16 cellular contexts compared by ENCODE assay signal in genomic region chr14:62420853-62421252, GRCh38.
DNase-seq lines count a peak whose midpoint lies in the region; ATAC-seq, FAIRE-seq and TF ChIP-seq lines count a peak whose summit lies in the region.
"Had no signal": no experiment of that assay in that cellular context is flagged by ENCODE, and none has a peak within 500 bp of the region (broad histone marks: within the 10 kb centered on the region; RNA-seq: fewer than 3 reads in every experiment).

No MANE protein-coding gene starts in this region.

- H3K4ac ChIP-seq in mesenchymal stem cell (ENCODE audit: low read depth in 1 of 2, low read length in 2 of 2): no peak overlapping the region

- no peaks in the 10 kb centered on the region for H3K36me3 ChIP-seq in RWPE2 (ENCODE audit: low read depth)
- H3K36me3 ChIP-seq in mesenchymal stem cell (ENCODE audit: control insufficient read depth in 1 of 2, insufficient read depth in 2 of 2, low read depth in 1 of 2, low read length in 2 of 2): no peaks in the 10 kb centered on the region
- H3K36me3 ChIP-seq: BE2C, HAP-1 had no signal

- H3K4me3 ChIP-seq in RWPE2 (ENCODE audit: severe bottlenecking) (no peak overlapping the region), mesenchymal stem cell (ENCODE audit: insufficient read depth in 1 of 2, low read depth in 1 of 2, low read length in 2 of 2) (no peak overlapping the region)
- H3K4me3 ChIP-seq: A549, HAP-1 had no signal

- no peak overlapping the region for H4K91ac ChIP-seq in mesenchymal stem cell (ENCODE audit: low read length)

- H3K4me1 ChIP-seq in RWPE2 (ENCODE audit: insufficient read depth, poor library complexity, severe bottlenecking): peaks cover 4% of the 10 kb centered on the region
- no peaks in the 10 kb centered on the region for H3K4me1 ChIP-seq in mesenchymal stem cell (ENCODE audit: control insufficient read depth, insufficient read depth, low read depth, low read length)
- H3K4me1 ChIP-seq: A549, BE2C, HAP-1 had no signal

- H3K79me1 ChIP-seq in mesenchymal stem cell (replicated peaks; ENCODE audit: low read length, poor library complexity, severe bottlenecking): no peaks in the 10 kb centered on the region

- peaks cover 2% of the 10 kb centered on the region for H3K9me3 ChIP-seq in RWPE2 (ENCODE audit: severe bottlenecking)
- H3K9me3 ChIP-seq in mesenchymal stem cell (ENCODE audit: control insufficient read depth, low read length): peaks cover 14% of the 10 kb centered on the region
- H3K9me3 ChIP-seq: A549, BE2C, HAP-1 had no signal

- H3K4me2 ChIP-seq in mesenchymal stem cell (ENCODE audit: low read length, poor library complexity, severe bottlenecking): no peak overlapping the region
- H3K4me2 ChIP-seq: A549 had no signal

- H2BK12ac ChIP-seq in mesenchymal stem cell (ENCODE audit: low read length in 2 of 2): no peak overlapping the region

- no peak for DNase-seq in RWPE2 (ENCODE audit: low spot score)
- peak; percentile 29 for DNase-seq in astrocyte of the hippocampus (ENCODE audit: low read depth, low spot score)
- DNase-seq in mesenchymal stem cell: peak; percentile 4
- DNase-seq in urothelium cell line (ENCODE audit: low spot score): no peak
- no peak for DNase-seq in activated CD4-positive, alpha-beta T cell treated with anti-CD3 and anti-CD28 coated beads, Interleukin-2, amount 50 U/mL, for 4 hours
- DNase-seq in DMS53 treated with DMSO at 0.1 percent for 48 hours (lab: John Stamatoyannopoulos, UW; ENCODE audit: unreplicated experiment): no peak
- DNase-seq: BE2C; CD8-positive, alpha-beta T cell; COR-L47; GF-D8 had no signal

- H3K27me3 ChIP-seq in RWPE2 (ENCODE audit: insufficient read depth, poor library complexity, severe bottlenecking): no peaks in the 10 kb centered on the region
- no peaks in the 10 kb centered on the region for H3K27me3 ChIP-seq in mesenchymal stem cell (ENCODE audit: control insufficient read depth in 1 of 2, insufficient read depth in 1 of 2, low read length in 2 of 2)
- H3K27me3 ChIP-seq: BE2C had no signal

- ATAC-seq in RWPE2 (ENCODE audit: low read depth) (peak; percentile 27; the same call in 1 of the 3 replicates), HG03175 (IDR thresholded peaks at IDR 0.05; ENCODE audit: unreplicated experiment) (no peak)
- ATAC-seq: A549; CD8-positive, alpha-beta T cell had no signal

- H2BK5ac ChIP-seq in mesenchymal stem cell (ENCODE audit: low read depth, low read length, poor library complexity, severe bottlenecking): no peak overlapping the region

- H3K18ac ChIP-seq in mesenchymal stem cell (ENCODE audit: low read depth in 1 of 2, low read length in 2 of 2): no peak overlapping the region

- no peak overlapping the region for H3K14ac ChIP-seq in mesenchymal stem cell (ENCODE audit: low read length in 2 of 2)

- 83% methylated on average over 1 of the region's 1 CpG for WGBS in mesenchymal stem cell

- H2AFZ ChIP-seq in mesenchymal stem cell (ENCODE audit: low read depth, low read length): no peak overlapping the region

- no peak overlapping the region for H2BK120ac ChIP-seq in mesenchymal stem cell (ENCODE audit: low read depth, low read length)

- peak; percentile 27 for FAIRE-seq in urothelium cell line (lab: Jason Lieb, UNC)
- FAIRE-seq: A549, GM19239, H1 had no signal

- TF ChIP-seq CTCF in RWPE2 (IDR thresholded peaks at IDR 0.05; ENCODE audit: poor library complexity, severe bottlenecking): no peak

- H4K8ac ChIP-seq in mesenchymal stem cell (ENCODE audit: low read length): no peak overlapping the region

- no peak overlapping the region for H2BK15ac ChIP-seq in mesenchymal stem cell (ENCODE audit: low read depth, poor library complexity, severe bottlenecking)

- H3K27ac ChIP-seq in RWPE2 (ENCODE audit: poor library complexity, severe bottlenecking): no peak overlapping the region
- no peak overlapping the region for H3K27ac ChIP-seq in mesenchymal stem cell (ENCODE audit: low read length, poor library complexity, severe bottlenecking)
- H3K27ac ChIP-seq: A549, C4-2B had no signal

- no peak overlapping the region for H2AK5ac ChIP-seq in mesenchymal stem cell (ENCODE audit: low read length, severe bottlenecking)

- H3K23ac ChIP-seq in mesenchymal stem cell (ENCODE audit: low read length in 2 of 2): no peak overlapping the region

- no peak overlapping the region for H3K9ac ChIP-seq in mesenchymal stem cell (ENCODE audit: low read length)

Comparison
In these comparisons a context has a peak if more than half of its experiments do, and no peak if none do; other contexts are left out.
1. DNase-seq: peak in astrocyte of the hippocampus (single experiment) and mesenchymal stem cell (single experiment); none in RWPE2 (single experiment), urothelium cell line (single experiment), activated CD4-positive, alpha-beta T cell treated with anti-CD3 and anti-CD28 coated beads, Interleukin-2, amount 50 U/mL, for 4 hours (0 of 2) and DMS53 treated with DMSO at 0.1 percent for 48 hours (single experiment).